In genomic region chr17:8106980-8107379, GRCh38 we compare ENCODE assay signal across 5 cellular contexts. TPM values are rescaled to one million over a fixed set of nuclear protein-coding genes. Genes with fewer than 3 reads are reported as not detected.
"Had no signal": no experiment of that assay in that cellular context is flagged by ENCODE, and none has a peak within 500 bp of the region (broad histone marks: within the 10 kb centered on the region; RNA-seq: fewer than 3 reads in every experiment).

No MANE protein-coding gene starts in this region.

RNA-seq across cellular contexts. Expression of gene ALOXE3, which starts 11.3 kb away (rescaled TPM):
- total RNA-seq: LHCN-M2, Right ventricle myocardium superior, SJSA1 had no signal

RNA-seq across cellular contexts. Expression of gene HES7, which starts 16.9 kb away (rescaled TPM):
- total RNA-seq: SJSA1 had no signal

RNA-seq across cellular contexts. Expression of gene ALOX12B, which starts 19.5 kb away (rescaled TPM):
- total RNA-seq: PC-9, Right ventricle myocardium superior, RPMI7951, SJSA1 had no signal
